Comparison of ENCODE assay signal across 8 cellular contexts in the genomic region with DNA sequence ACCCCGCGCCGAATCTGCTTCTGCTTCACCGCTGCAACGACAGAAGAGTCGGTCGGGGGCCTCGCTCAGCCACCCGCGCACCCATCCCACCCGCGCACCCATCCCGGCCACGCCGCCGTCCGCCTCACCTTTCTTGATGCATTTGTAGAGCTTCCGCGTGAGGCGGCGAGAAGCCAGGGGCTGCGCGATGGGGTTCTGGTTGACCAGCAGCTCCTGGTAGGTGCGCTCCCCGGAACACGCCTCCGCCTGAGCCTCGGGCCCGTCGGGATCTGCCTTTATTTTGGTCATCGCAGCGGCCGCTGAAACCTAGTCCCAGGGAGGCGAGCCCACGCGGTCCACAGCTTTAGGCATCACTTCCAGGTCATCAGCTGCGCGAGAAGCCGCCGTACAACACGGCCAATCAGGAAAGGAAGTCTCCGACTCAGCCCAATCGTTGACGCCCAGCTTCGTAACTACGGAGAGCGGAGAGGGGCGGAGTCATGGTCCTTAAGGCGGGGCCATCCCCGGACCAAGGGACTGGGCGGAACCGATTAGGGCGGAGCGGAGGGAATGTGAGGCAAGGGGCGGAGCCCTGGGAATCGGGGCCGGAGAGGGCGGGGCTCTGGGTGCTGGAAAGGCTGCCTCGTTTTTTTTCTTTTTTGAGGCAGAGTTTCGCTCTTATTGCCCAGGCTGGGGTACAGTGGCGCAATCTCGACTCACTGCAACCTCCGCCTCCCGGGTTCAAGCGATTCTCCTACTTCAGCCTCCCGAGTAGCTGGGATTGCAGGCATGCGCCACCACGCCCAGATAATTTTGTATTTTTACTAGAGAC. TPM values are rescaled to one million over a fixed set of nuclear protein-coding genes. Genes with fewer than 3 reads are reported as not detected.
DNase-seq lines count a peak whose midpoint lies in the region; ATAC-seq and TF ChIP-seq lines count a peak whose summit lies in the region.

TSS of gene NHP2 (minus strand) at position 356 of the 811 bp plus-strand sequence. CDS start at position 288, 68 bp downstream.

- H3K27me3 ChIP-seq in testis, result no peaks in the 10 kb centered on the region

- H3K27ac Mint-ChIP-seq in activated naive CD4-positive, alpha-beta T cell treated with anti-CD3 and anti-CD28 coated beads, Interleukin-2, amount 50 U/mL, for 72 hours, result peak within 1 kb of the TSS; percentile 96 to 97

- H3K4me3 ChIP-seq in GM08714 (ENCODE audit: low read length), result peak within 1 kb of the TSS; percentile 94
- peak within 1 kb of the TSS; percentile 79 to 81 for H3K4me3 ChIP-seq in testis

- WGBS in testis, 2 donors, result 0 to 1% methylated on average over 30 to 68 of the region's 68 CpGs

- TF ChIP-seq POLR2A in testis (IDR thresholded peaks at IDR 0.05), result no peak

- TF ChIP-seq CTCF in omental fat pad (IDR thresholded peaks at IDR 0.05) (no peak), testis (IDR thresholded peaks at IDR 0.05) (no peak)

- H3K9me3 ChIP-seq in testis, result no peaks in the 10 kb centered on the region

- no peaks in the 10 kb centered on the region for H3K9me3 Mint-ChIP-seq in activated naive CD4-positive, alpha-beta T cell treated with anti-CD3 and anti-CD28 coated beads, Interleukin-2, amount 50 U/mL, for 72 hours

- H3K36me3 Mint-ChIP-seq in activated naive CD4-positive, alpha-beta T cell treated with anti-CD3 and anti-CD28 coated beads, Interleukin-2, amount 50 U/mL, for 72 hours, result peaks cover 14 to 23% of the 10 kb centered on the region in 2 donors

- H3K4me1 ChIP-seq in testis, result peaks cover 11% of the 10 kb centered on the region

- peak; percentile 93 for DNase-seq in NCI-H1092 treated with DMSO at 0.1 percent for 48 hours (lab: John Stamatoyannopoulos, UW)
- peak; percentile 97 for DNase-seq in SKM-1 (lab: John Stamatoyannopoulos, UW; ENCODE audit: unreplicated experiment)
- peak; percentile 99 for DNase-seq in activated naive CD4-positive, alpha-beta T cell treated with anti-CD3 and anti-CD28 coated beads, Interleukin-2, amount 50 U/mL, for 72 hours (ENCODE audit: low spot score in 2 of 2)
- DNase-seq in glomerular visceral epithelial cell (ENCODE audit: extremely low spot score), result peak; percentile 99
- peak; percentile 93 for DNase-seq in omental fat pad (ENCODE audit: low spot score)
- DNase-seq in testis, result peak; percentile 99

- H3K36me3 ChIP-seq in testis (ENCODE audit: low read depth, missing control alignments), result no peaks in the 10 kb centered on the region

- intact Hi-C loops in testis (cut with DNase I; ENCODE audit: low total_unique reads), result no loop called here

- ATAC-seq in HG02610 (IDR thresholded peaks at IDR 0.05; ENCODE audit: unreplicated experiment) (peak; percentile 98), omental fat pad (ENCODE audit: low FRiP score) (peak; percentile 100)
- peak; percentile 97 to 99 for ATAC-seq in activated naive CD4-positive, alpha-beta T cell treated with anti-CD3 and anti-CD28 coated beads, Interleukin-2, amount 50 U/mL, for 72 hours

- H3K27ac ChIP-seq in testis, result peak within 1 kb of the TSS; percentile 32 to 60

RNA-seq across cellular contexts. Expression of gene NHP2, which starts in this region (rescaled TPM):
- total RNA-seq in activated naive CD4-positive, alpha-beta T cell treated with anti-CD3 and anti-CD28 coated beads, Interleukin-2, amount 50 U/mL, for 72 hours, result 100 to 1,000 TPM; 191 to 220 TPM
- total RNA-seq in omental fat pad, result 100 to 1,000 TPM; 173 to 241 (median 221) TPM
- 100 to 1,000 TPM; 132 to 208 TPM for total RNA-seq in testis
- polyA plus RNA-seq in testis (ENCODE audit: insufficient read depth, low read depth, low replicate concordance), result 105 TPM

Comparison
In these comparisons a context has a peak if more than half of its experiments do, and no peak if none do; other contexts are left out.
1. Peak in every context shown above with its lines: DNase-seq, ATAC-seq, H3K4me3 ChIP-seq and H3K27ac ChIP-seq.